In the genomic region with DNA sequence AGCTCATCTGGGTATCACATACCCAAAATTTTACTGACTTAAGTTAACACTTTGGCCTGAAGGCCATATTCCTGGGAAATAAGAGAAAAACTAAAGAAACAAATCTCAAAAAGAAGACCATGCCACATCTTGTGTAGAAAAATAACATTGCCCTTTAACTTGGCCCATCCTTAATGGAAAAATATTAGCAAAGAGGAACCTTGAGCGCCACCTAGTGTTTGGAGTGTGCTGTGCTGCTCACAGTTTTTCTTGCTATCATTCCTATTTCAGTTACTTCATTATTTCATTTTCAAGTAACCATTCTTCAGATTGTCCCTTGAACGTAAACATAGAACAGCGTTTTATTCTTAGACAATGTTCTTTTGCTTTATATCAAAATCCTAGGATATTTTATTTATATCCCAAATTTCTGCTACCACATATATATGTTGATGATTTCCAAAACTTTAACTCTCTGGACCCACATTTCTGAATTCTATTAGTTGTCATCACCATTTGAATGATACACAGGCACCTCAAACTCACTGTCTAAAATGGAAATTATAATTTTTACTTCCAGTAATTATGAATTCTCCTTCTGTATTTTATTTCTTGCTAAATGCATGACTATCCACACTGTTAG, we compare ENCODE assay signal across 8 cellular contexts.
DNase-seq lines count a peak whose midpoint lies in the region; ATAC-seq and TF ChIP-seq lines count a peak whose summit lies in the region.

No MANE protein-coding gene starts in this region.

- intact Hi-C loops in uterus (cut with DNase I; ENCODE audit: low total_unique reads) = no loop called here

- DNase-seq in NCI-H524 (lab: John Stamatoyannopoulos, UW) (peak; percentile 6 to 61), NCI-H524 treated with DMSO at 0.1 percent for 48 hours (lab: John Stamatoyannopoulos, UW) (no peak), KBM-7 (peak; percentile 77), RWPE2 (ENCODE audit: low spot score) (no peak), dermis microvascular lymphatic vessel endothelial cell (ENCODE audit: low read depth in 2 of 2) (peak; percentile 25 to 55), midbrain (lab: John Stamatoyannopoulos, UW) (peak; percentile 68), uterus (no peak)

- peak; percentile 93 for TF ChIP-seq CTCF in RWPE2 (IDR thresholded peaks at IDR 0.05; ENCODE audit: poor library complexity, severe bottlenecking)
- peak; percentile 21 to 39 (median 26) for TF ChIP-seq CTCF in uterus (IDR thresholded peaks at IDR 0.05)

- H3K4me1 ChIP-seq in RWPE2 (ENCODE audit: insufficient read depth, poor library complexity, severe bottlenecking) (no peaks in the 10 kb centered on the region), uterus (no peaks in the 10 kb centered on the region)

- H3K27ac ChIP-seq in RWPE2 (ENCODE audit: poor library complexity, severe bottlenecking) = no peak overlapping the region
- no peak overlapping the region for H3K27ac ChIP-seq in uterus

- no peaks in the 10 kb centered on the region for H3K36me3 ChIP-seq in RWPE2 (ENCODE audit: low read depth)
- H3K36me3 ChIP-seq in uterus = peaks cover 0 to 2% of the 10 kb centered on the region in 2 donors

- no peak for TF ChIP-seq POLR2A in uterus (IDR thresholded peaks at IDR 0.05)

- no peaks in the 10 kb centered on the region for H3K9me3 ChIP-seq in RWPE2 (ENCODE audit: severe bottlenecking)
- H3K9me3 ChIP-seq in uterus = no peaks in the 10 kb centered on the region

- H3K4me3 ChIP-seq in RWPE2 (ENCODE audit: severe bottlenecking) (no peak overlapping the region), uterus (no peak overlapping the region)

- no peaks in the 10 kb centered on the region for H3K27me3 ChIP-seq in RWPE2 (ENCODE audit: insufficient read depth, poor library complexity, severe bottlenecking)
- H3K27me3 ChIP-seq in uterus = no peaks in the 10 kb centered on the region

- in situ Hi-C loops in KBM-7 (cut with MboI; ENCODE audit: low pct_unique_long_range_greater_than_20kb, low sequenced_read_pairs) = no loop called here

- ATAC-seq in GM21576 (IDR thresholded peaks at IDR 0.05; ENCODE audit: unreplicated experiment) (peak; percentile 82), RWPE2 (ENCODE audit: low read depth) (peak; percentile 52; the same call in 1 of the 3 replicates)

Comparison
In these comparisons a context has a peak if more than half of its experiments do, and no peak if none do; other contexts are left out.
1. DNase-seq: peak in NCI-H524 (2 of 2), KBM-7 (single experiment), dermis microvascular lymphatic vessel endothelial cell (2 of 2) and midbrain (single experiment); none in NCI-H524 treated with DMSO at 0.1 percent for 48 hours (single experiment), RWPE2 (single experiment) and uterus (0 of 2).